In genomic region chr1:30407030-30407861, GRCh38 we compare ENCODE assay signal across 19 cellular contexts.
DNase-seq lines count a peak whose midpoint lies in the region; ATAC-seq and TF ChIP-seq lines count a peak whose summit lies in the region.
"Had no signal": no experiment of that assay in that cellular context is flagged by ENCODE, and none has a peak within 500 bp of the region (broad histone marks: within the 10 kb centered on the region; RNA-seq: fewer than 3 reads in every experiment).

No MANE protein-coding gene starts in this region.

- H3K4me1 Mint-ChIP-seq in brain: peaks cover 38% of the 10 kb centered on the region
- H3K4me1 Mint-ChIP-seq in progenitor cell of endocrine pancreas (ENCODE audit: low read depth): no peaks in the 10 kb centered on the region
- H3K4me1 Mint-ChIP-seq: stimulated activated effector memory CD8-positive, alpha-beta T cell treated with anti-CD3 and anti-CD28 coated beads, Interleukin-12 subunit alpha, Interleukin-12 subunit beta, amount 100 ng/mL, for 72 hours had no signal

- no peak for ATAC-seq in activated CD4-positive, CD25-positive, alpha-beta regulatory T cell treated with anti-CD3 and anti-CD28 coated beads, Interleukin-2, amount 50 U/mL, for 24 hours
- ATAC-seq: A549; stimulated activated effector memory CD8-positive, alpha-beta T cell treated with anti-CD3 and anti-CD28 coated beads, Interleukin-12 subunit alpha, Interleukin-12 subunit beta, amount 100 ng/mL, for 72 hours had no signal

- peak overlapping the region in 3 of 5 experiments; percentile 39 to 70 (median 45) for H3K27ac Mint-ChIP-seq in brain
- no peak overlapping the region for H3K27ac Mint-ChIP-seq in progenitor cell of endocrine pancreas
- H3K27ac Mint-ChIP-seq: stimulated activated effector memory CD8-positive, alpha-beta T cell treated with anti-CD3 and anti-CD28 coated beads, Interleukin-12 subunit alpha, Interleukin-12 subunit beta, amount 100 ng/mL, for 72 hours had no signal

- DNase-seq in activated CD4-positive, CD25-positive, alpha-beta regulatory T cell treated with anti-CD3 and anti-CD28 coated beads, Interleukin-2, amount 50 U/mL, for 72 hours: peak; percentile 13
- DNase-seq in D341Med (ENCODE audit: low spot score) (peak; percentile 4), progenitor cell of endocrine pancreas (ENCODE audit: low spot score, unreplicated experiment) (peak; percentile 5), NAMALWA (ENCODE audit: low spot score) (no peak), SHP77 treated with DMSO at 0.1 percent for 48 hours (lab: John Stamatoyannopoulos, UW) (no peak), globus pallidus (ENCODE audit: low spot score) (no peak)
- DNase-seq: activated naive CD4-positive, alpha-beta T cell treated with anti-CD3 and anti-CD28 coated beads, Interleukin-2, amount 50 U/mL, for 16 hours; DMS53; effector CD8-positive, alpha-beta T cell; hippocampal formation; IMR-90; NCI-H2081 treated with DMSO at 0.1 percent for 48 hours; NCI-H774; SW 1271; trophoblast cell had no signal

- H3K27me3 Mint-ChIP-seq in brain: peaks cover 12% of the 10 kb centered on the region
- H3K27me3 Mint-ChIP-seq in progenitor cell of endocrine pancreas: peaks cover 31% of the 10 kb centered on the region

- TF ChIP-seq CTCF in brain (conservative IDR thresholded peaks at IDR 0.05): no peak
- no peak for TF ChIP-seq CTCF in progenitor cell of endocrine pancreas (IDR thresholded peaks at IDR 0.05; ENCODE audit: unreplicated experiment)

- H3K9me3 Mint-ChIP-seq in brain: no peaks in the 10 kb centered on the region
- H3K9me3 Mint-ChIP-seq in progenitor cell of endocrine pancreas (ENCODE audit: low read depth): no peaks in the 10 kb centered on the region
- H3K9me3 Mint-ChIP-seq: stimulated activated effector memory CD8-positive, alpha-beta T cell treated with anti-CD3 and anti-CD28 coated beads, Interleukin-12 subunit alpha, Interleukin-12 subunit beta, amount 100 ng/mL, for 72 hours had no signal

- no peaks in the 10 kb centered on the region for H3K36me3 Mint-ChIP-seq in brain
- H3K36me3 Mint-ChIP-seq in progenitor cell of endocrine pancreas (ENCODE audit: insufficient read depth): no peaks in the 10 kb centered on the region
- H3K36me3 Mint-ChIP-seq: stimulated activated effector memory CD8-positive, alpha-beta T cell treated with anti-CD3 and anti-CD28 coated beads, Interleukin-12 subunit alpha, Interleukin-12 subunit beta, amount 100 ng/mL, for 72 hours had no signal

- H3K4me3 Mint-ChIP-seq in brain (no peak overlapping the region), progenitor cell of endocrine pancreas (ENCODE audit: low read depth) (no peak overlapping the region)
- H3K4me3 Mint-ChIP-seq: stimulated activated effector memory CD8-positive, alpha-beta T cell treated with anti-CD3 and anti-CD28 coated beads, Interleukin-12 subunit alpha, Interleukin-12 subunit beta, amount 100 ng/mL, for 72 hours had no signal

Comparison
In these comparisons a context has a peak if more than half of its experiments do, and no peak if none do; other contexts are left out.
1. DNase-seq: peak in activated CD4-positive, CD25-positive, alpha-beta regulatory T cell treated with anti-CD3 and anti-CD28 coated beads, Interleukin-2, amount 50 U/mL, for 72 hours (single experiment), D341Med (single experiment) and progenitor cell of endocrine pancreas (single experiment); none in NAMALWA (single experiment), SHP77 treated with DMSO at 0.1 percent for 48 hours (single experiment) and globus pallidus (single experiment).